ENCODE assay signal across 23 cellular contexts in genomic region chr3:4514321-4514720, GRCh38.
"Had no signal": no experiment of that assay in that cellular context is flagged by ENCODE, and none has a peak within 500 bp of the region (broad histone marks: within the 10 kb centered on the region; RNA-seq: fewer than 3 reads in every experiment).

No MANE protein-coding gene starts in this region.

- H3K27me3 ChIP-seq: adrenal gland, heart right ventricle, neural progenitor cell, right atrium auricular region, tibial nerve, uterus had no signal

- H3K27ac ChIP-seq: adrenal gland, neural progenitor cell, prostate gland, right atrium auricular region, tibial nerve had no signal

- H3K9me3 ChIP-seq: adrenal gland, heart right ventricle, prostate gland, right atrium auricular region, tibial nerve, uterus had no signal

- H3K27ac Mint-ChIP-seq: activated CD8-positive, alpha-beta T cell treated with anti-CD3 and anti-CD28 coated beads, Interleukin-2, amount 10 ng/mL, durations not matched to agents 7 days and 5 days; activated naive CD4-positive, alpha-beta T cell treated with anti-CD3 and anti-CD28 coated beads for 36 hours; neural progenitor cell; T-helper 2 cell treated with Interferon-gamma antibody and Interleukin-4, amounts not matched to agents 5 μg/mL and 100 μg/mL, for 36 hours had no signal

- ATAC-seq: activated CD8-positive, alpha-beta T cell treated with anti-CD3 and anti-CD28 coated beads, Interleukin-2, amount 10 ng/mL, durations not matched to agents 7 days and 5 days; esophagus mucosa; heart right ventricle; left colon; stimulated activated naive CD8-positive, alpha-beta T cell treated with anti-CD3 and anti-CD28 coated beads, Interleukin-15, Interleukin-2, amounts not matched to agents 100 U/mL and 50 U/mL, for 24 hours had no signal

- H3K36me3 Mint-ChIP-seq: neural progenitor cell had no signal

- H3K9me3 Mint-ChIP-seq: activated CD4-positive, alpha-beta T cell treated with anti-CD3 and anti-CD28 coated beads, Interleukin-2, amount 10 ng/mL, durations not matched to agents 7 days and 5 days; activated naive CD4-positive, alpha-beta T cell treated with anti-CD3 and anti-CD28 coated beads for 36 hours; activated T-cell treated with anti-CD3 and anti-CD28 coated beads, Interleukin-2, amount 50 U/mL, for 24 hours; neural progenitor cell; T-helper 2 cell treated with Interferon-gamma antibody and Interleukin-4, amounts not matched to agents 5 μg/mL and 100 μg/mL, for 36 hours had no signal

- H2AFZ ChIP-seq: neural progenitor cell had no signal

- DNase-seq: activated CD4-positive, alpha-beta T cell treated with anti-CD3 and anti-CD28 coated beads, Interleukin-2, amount 10 ng/mL, durations not matched to agents 7 days and 5 days; activated CD4-positive, CD25-positive, alpha-beta regulatory T cell; activated CD8-positive, alpha-beta T cell treated with anti-CD3 and anti-CD28 coated beads, Interleukin-2, amount 10 ng/mL, durations not matched to agents 7 days and 5 days; activated naive CD4-positive, alpha-beta T cell treated with anti-CD3 and anti-CD28 coated beads for 36 hours; activated T-cell treated with anti-CD3 and anti-CD28 coated beads, Interleukin-2, amount 50 U/mL, for 24 hours; adrenal gland; cerebellar nuclear complex; effector CD4-positive, alpha-beta T cell; heart right ventricle; left colon; stimulated activated CD4-positive, alpha-beta T cell treated with anti-CD3 and anti-CD28 coated beads, Interleukin-12 subunit alpha, Interleukin-12 subunit beta, amount 100 ng/mL, for 4 hours; stimulated activated CD4-positive, alpha-beta T cell treated with anti-CD3 and anti-CD28 coated beads, Interleukin-1b, Interleukin-23, amount 100 ng/mL, for 48 hours; stimulated activated CD8-positive, alpha-beta memory T cell treated with anti-CD3 and anti-CD28 coated beads, Interleukin-4, amount 100 ng/mL, for 48 hours; stimulated activated naive CD8-positive, alpha-beta T cell treated with anti-CD3 and anti-CD28 coated beads, Interleukin-15, Interleukin-2, amounts not matched to agents 100 U/mL and 50 U/mL, for 24 hours; substantia nigra; uterus had no signal

- H3K27me3 Mint-ChIP-seq: activated CD4-positive, alpha-beta T cell treated with anti-CD3 and anti-CD28 coated beads, Interleukin-2, amount 10 ng/mL, durations not matched to agents 7 days and 5 days; activated T-cell treated with anti-CD3 and anti-CD28 coated beads, Interleukin-2, amount 50 U/mL, for 24 hours had no signal

- H3K36me3 ChIP-seq: adrenal gland, neural progenitor cell, prostate gland, right atrium auricular region, tibial nerve, uterus had no signal

- H3K4me1 ChIP-seq: prostate gland, uterus had no signal

- H3K4me2 ChIP-seq: neural progenitor cell had no signal

- H3K4me3 Mint-ChIP-seq: activated CD4-positive, alpha-beta T cell treated with anti-CD3 and anti-CD28 coated beads, Interleukin-2, amount 10 ng/mL, durations not matched to agents 7 days and 5 days; activated CD8-positive, alpha-beta T cell treated with anti-CD3 and anti-CD28 coated beads, Interleukin-2, amount 10 ng/mL, durations not matched to agents 7 days and 5 days; activated naive CD4-positive, alpha-beta T cell treated with anti-CD3 and anti-CD28 coated beads for 36 hours; activated T-cell treated with anti-CD3 and anti-CD28 coated beads, Interleukin-2, amount 50 U/mL, for 24 hours; neural progenitor cell; T-helper 2 cell treated with Interferon-gamma antibody and Interleukin-4, amounts not matched to agents 5 μg/mL and 100 μg/mL, for 36 hours had no signal

- H3K4me3 ChIP-seq: adrenal gland, heart right ventricle, lung, neural progenitor cell, prostate gland, right atrium auricular region, tibial nerve, uterus had no signal
